In genomic region chr5:95262933-95263660, GRCh38 we compare ENCODE assay signal across 8 cellular contexts. TPM values are rescaled to one million over a fixed set of nuclear protein-coding genes. Genes with fewer than 3 reads are reported as not detected.
"Had no signal": no experiment of that assay in that cellular context is flagged by ENCODE, and none has a peak within 500 bp of the region (broad histone marks: within the 10 kb centered on the region; RNA-seq: fewer than 3 reads in every experiment).

No MANE protein-coding gene starts in this region.

- ATAC-seq: lower lobe of right lung had no signal

- DNase-seq: activated B cell treated with CpG ODN at 0.5 μM for 24 hours; activated CD4-positive, alpha-beta T cell treated with anti-CD3 and anti-CD28 coated beads, Interleukin-2, amount 10 ng/mL, durations not matched to agents 7 days and 5 days; activated CD8-positive, alpha-beta memory T cell treated with anti-CD3 and anti-CD28 coated beads for 24 hours; activated naive CD4-positive, alpha-beta T cell treated with anti-CD3 and anti-CD28 coated beads for 36 hours; kidney glomerular epithelial cell; lower lobe of right lung; naive B cell; transverse colon had no signal

RNA-seq across cellular contexts. Expression of gene MCTP1, which starts 21.8 kb away (rescaled TPM):
- total RNA-seq: activated naive CD4-positive, alpha-beta T cell treated with anti-CD3 and anti-CD28 coated beads for 36 hours had no signal
